ENCODE assay signal across 1 cellular context in the genomic region with DNA sequence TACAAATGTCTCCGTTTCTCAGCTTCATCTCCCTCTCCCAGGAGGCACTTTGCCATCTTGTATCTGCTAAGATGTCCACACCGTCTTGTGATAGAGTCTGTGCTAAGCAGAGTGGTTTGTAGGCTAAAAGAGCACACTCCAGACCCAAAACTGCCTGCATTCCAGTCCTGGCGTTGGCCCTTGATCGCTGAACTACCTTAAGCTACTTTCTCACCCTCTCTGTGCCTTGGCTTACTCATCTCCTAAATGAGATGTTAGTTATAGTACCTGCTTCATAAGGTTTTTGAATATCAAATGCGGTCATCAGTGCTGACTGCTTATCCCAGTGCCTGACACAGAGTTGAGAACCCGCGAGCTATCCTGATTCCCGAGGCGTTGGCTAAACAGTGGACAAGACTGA.
A peak's percentile ranks its signal among the peaks of the same experiment; 100 is the strongest.
TF ChIP-seq lines count a peak whose summit lies in the region.

No MANE protein-coding gene starts in this region.

TF ChIP-seq in K562, 482 proteins besides CTCF, POLR2A, EP300 and RAD21:
- peak; percentile 65 for TF ChIP-seq ZFP36 (IDR thresholded peaks at IDR 0.05; ENCODE audit: low read depth, low read length, partially characterized antibody)
- TF ChIP-seq ERF (CRISPR knock-in tag; IDR thresholded peaks at IDR 0.05) = no peak
- no peak for TF ChIP-seq PHF21A (IDR thresholded peaks at IDR 0.05; ENCODE audit: borderline replicate concordance, low read depth)
- TF ChIP-seq, protein P1, sequence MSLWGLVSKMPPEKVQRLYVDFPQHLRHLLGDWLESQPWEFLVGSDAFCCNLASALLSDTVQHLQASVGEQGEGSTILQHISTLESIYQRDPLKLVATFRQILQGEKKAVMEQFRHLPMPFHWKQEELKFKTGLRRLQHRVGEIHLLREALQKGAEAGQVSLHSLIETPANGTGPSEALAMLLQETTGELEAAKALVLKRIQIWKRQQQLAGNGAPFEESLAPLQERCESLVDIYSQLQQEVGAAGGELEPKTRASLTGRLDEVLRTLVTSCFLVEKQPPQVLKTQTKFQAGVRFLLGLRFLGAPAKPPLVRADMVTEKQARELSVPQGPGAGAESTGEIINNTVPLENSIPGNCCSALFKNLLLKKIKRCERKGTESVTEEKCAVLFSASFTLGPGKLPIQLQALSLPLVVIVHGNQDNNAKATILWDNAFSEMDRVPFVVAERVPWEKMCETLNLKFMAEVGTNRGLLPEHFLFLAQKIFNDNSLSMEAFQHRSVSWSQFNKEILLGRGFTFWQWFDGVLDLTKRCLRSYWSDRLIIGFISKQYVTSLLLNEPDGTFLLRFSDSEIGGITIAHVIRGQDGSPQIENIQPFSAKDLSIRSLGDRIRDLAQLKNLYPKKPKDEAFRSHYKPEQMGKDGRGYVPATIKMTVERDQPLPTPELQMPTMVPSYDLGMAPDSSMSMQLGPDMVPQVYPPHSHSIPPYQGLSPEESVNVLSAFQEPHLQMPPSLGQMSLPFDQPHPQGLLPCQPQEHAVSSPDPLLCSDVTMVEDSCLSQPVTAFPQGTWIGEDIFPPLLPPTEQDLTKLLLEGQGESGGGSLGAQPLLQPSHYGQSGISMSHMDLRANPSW (CRISPR knock-in tag; IDR thresholded peaks at IDR 0.05) = no peak
- TF ChIP-seq ZZZ3 (IDR thresholded peaks at IDR 0.05) = no peak
- TF ChIP-seq ZNF699 (CRISPR knock-in tag; IDR thresholded peaks at IDR 0.05; ENCODE audit: insufficient replicate concordance) = no peak
- no peak for TF ChIP-seq ESRRB (CRISPR knock-in tag; IDR thresholded peaks at IDR 0.05; ENCODE audit: borderline replicate concordance)
- TF ChIP-seq HSF4 (CRISPR knock-in tag; IDR thresholded peaks at IDR 0.05; ENCODE audit: borderline replicate concordance) = no peak
- no peak for TF ChIP-seq ZNF431 (CRISPR knock-in tag; IDR thresholded peaks at IDR 0.05)
- no peak for TF ChIP-seq BDP1 (IDR thresholded peaks at IDR 0.05; ENCODE audit: insufficient read depth, insufficient read length)
- no peak for TF ChIP-seq HNRNPUL1 (IDR thresholded peaks at IDR 0.05; ENCODE audit: low read length)
- TF ChIP-seq SRSF1 (IDR thresholded peaks at IDR 0.05; ENCODE audit: low read depth, low read length) = no peak
- 0 out of 2 replicates have a peak, but pooled peaks have one; percentile 49 for TF ChIP-seq HDAC2 (IDR thresholded peaks at IDR 0.05)
- peak; percentile 34 to 64; a peak in 2 of 4 replicates for TF ChIP-seq KDM1A (IDR thresholded peaks at IDR 0.05)
- no peak for TF ChIP-seq ZNF140 (CRISPR knock-in tag; IDR thresholded peaks at IDR 0.05)
- TF ChIP-seq EGR1 (conservative IDR thresholded peaks at IDR 0.05) = no peak
- TF ChIP-seq ZSCAN29 (IDR thresholded peaks at IDR 0.05) = no peak
- TF ChIP-seq BCOR (IDR thresholded peaks at IDR 0.05) = peak; percentile 77; the same call in 1 of the 2 replicates
- TF ChIP-seq TRIM28 (IDR thresholded peaks at IDR 0.05) = no peak
- no peak for TF ChIP-seq ZNF41 (CRISPR knock-in tag; conservative IDR thresholded peaks at IDR 0.05)
- no peak for TF ChIP-seq GTF2A2 (tag; IDR thresholded peaks at IDR 0.05)
- TF ChIP-seq RBM25 (IDR thresholded peaks at IDR 0.05; ENCODE audit: low read depth, low read length, severe bottlenecking) = peak; percentile 47
- no peak for TF ChIP-seq DACH1 (IDR thresholded peaks at IDR 0.05; ENCODE audit: partially characterized antibody)
- TF ChIP-seq, protein P2, sequence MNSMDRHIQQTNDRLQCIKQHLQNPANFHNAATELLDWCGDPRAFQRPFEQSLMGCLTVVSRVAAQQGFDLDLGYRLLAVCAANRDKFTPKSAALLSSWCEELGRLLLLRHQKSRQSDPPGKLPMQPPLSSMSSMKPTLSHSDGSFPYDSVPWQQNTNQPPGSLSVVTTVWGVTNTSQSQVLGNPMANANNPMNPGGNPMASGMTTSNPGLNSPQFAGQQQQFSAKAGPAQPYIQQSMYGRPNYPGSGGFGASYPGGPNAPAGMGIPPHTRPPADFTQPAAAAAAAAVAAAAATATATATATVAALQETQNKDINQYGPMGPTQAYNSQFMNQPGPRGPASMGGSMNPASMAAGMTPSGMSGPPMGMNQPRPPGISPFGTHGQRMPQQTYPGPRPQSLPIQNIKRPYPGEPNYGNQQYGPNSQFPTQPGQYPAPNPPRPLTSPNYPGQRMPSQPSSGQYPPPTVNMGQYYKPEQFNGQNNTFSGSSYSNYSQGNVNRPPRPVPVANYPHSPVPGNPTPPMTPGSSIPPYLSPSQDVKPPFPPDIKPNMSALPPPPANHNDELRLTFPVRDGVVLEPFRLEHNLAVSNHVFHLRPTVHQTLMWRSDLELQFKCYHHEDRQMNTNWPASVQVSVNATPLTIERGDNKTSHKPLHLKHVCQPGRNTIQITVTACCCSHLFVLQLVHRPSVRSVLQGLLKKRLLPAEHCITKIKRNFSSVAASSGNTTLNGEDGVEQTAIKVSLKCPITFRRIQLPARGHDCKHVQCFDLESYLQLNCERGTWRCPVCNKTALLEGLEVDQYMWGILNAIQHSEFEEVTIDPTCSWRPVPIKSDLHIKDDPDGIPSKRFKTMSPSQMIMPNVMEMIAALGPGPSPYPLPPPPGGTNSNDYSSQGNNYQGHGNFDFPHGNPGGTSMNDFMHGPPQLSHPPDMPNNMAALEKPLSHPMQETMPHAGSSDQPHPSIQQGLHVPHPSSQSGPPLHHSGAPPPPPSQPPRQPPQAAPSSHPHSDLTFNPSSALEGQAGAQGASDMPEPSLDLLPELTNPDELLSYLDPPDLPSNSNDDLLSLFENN (IDR thresholded peaks at IDR 0.05; ENCODE audit: low read depth in 2 of 2, low read length in 2 of 2) = no peak
- no peak for TF ChIP-seq NR4A1 (CRISPR knock-in tag; IDR thresholded peaks at IDR 0.05)
- no peak for TF ChIP-seq NR4A1 (tag; IDR thresholded peaks at IDR 0.05)
- no peak for TF ChIP-seq ZNF324 (CRISPR knock-in tag; IDR thresholded peaks at IDR 0.05)
- TF ChIP-seq, protein P3, sequence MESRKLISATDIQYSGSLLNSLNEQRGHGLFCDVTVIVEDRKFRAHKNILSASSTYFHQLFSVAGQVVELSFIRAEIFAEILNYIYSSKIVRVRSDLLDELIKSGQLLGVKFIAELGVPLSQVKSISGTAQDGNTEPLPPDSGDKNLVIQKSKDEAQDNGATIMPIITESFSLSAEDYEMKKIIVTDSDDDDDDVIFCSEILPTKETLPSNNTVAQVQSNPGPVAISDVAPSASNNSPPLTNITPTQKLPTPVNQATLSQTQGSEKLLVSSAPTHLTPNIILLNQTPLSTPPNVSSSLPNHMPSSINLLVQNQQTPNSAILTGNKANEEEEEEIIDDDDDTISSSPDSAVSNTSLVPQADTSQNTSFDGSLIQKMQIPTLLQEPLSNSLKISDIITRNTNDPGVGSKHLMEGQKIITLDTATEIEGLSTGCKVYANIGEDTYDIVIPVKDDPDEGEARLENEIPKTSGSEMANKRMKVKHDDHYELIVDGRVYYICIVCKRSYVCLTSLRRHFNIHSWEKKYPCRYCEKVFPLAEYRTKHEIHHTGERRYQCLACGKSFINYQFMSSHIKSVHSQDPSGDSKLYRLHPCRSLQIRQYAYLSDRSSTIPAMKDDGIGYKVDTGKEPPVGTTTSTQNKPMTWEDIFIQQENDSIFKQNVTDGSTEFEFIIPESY (CRISPR knock-in tag; IDR thresholded peaks at IDR 0.05) = 0 out of 2 replicates have a peak, but pooled peaks have one; percentile 33
- TF ChIP-seq CTBP1 (IDR thresholded peaks at IDR 0.05; ENCODE audit: borderline replicate concordance) = no peak
- TF ChIP-seq, protein P4, sequence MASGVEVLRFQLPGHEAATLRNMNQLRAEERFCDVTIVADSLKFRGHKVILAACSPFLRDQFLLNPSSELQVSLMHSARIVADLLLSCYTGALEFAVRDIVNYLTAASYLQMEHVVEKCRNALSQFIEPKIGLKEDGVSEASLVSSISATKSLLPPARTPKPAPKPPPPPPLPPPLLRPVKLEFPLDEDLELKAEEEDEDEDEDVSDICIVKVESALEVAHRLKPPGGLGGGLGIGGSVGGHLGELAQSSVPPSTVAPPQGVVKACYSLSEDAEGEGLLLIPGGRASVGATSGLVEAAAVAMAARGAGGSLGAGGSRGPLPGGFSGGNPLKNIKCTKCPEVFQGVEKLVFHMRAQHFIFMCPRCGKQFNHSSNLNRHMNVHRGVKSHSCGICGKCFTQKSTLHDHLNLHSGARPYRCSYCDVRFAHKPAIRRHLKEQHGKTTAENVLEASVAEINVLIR (CRISPR knock-in tag; IDR thresholded peaks at IDR 0.05) = no peak
- no peak for TF ChIP-seq POLR2H (tag; IDR thresholded peaks at IDR 0.05; ENCODE audit: low read depth)
- no peak for TF ChIP-seq ZNF124 (CRISPR knock-in tag; IDR thresholded peaks at IDR 0.05)
- TF ChIP-seq BMI1 (IDR thresholded peaks at IDR 0.05; ENCODE audit: low read length) = no peak
